In the genomic region with DNA sequence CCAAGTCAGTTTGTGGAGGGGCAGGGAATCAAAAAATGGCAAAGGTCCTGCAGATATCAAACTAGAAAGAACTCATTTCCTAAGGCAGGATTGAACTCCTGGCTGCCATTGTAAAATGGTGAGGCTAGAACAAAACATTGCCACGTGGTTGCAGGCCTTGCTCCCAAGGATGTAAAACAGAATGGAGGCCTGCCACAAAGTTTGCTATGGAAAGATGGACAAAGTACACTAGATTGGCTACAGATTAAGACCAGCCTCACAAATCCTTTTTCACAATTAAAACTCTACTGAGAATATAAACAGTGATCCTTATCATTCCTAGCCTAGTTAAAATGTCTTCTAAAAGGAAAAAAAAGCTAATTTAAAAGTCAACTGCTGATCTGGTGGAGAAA, we compare ENCODE assay signal across 17 cellular contexts. TPM values are rescaled to one million over a fixed set of nuclear protein-coding genes. Genes with fewer than 3 reads are reported as not detected.
DNase-seq lines count a peak whose midpoint lies in the region; ATAC-seq and TF ChIP-seq lines count a peak whose summit lies in the region.
"Had no signal": no experiment of that assay in that cellular context is flagged by ENCODE, and none has a peak within 500 bp of the region (broad histone marks: within the 10 kb centered on the region; RNA-seq: fewer than 3 reads in every experiment).

No MANE protein-coding gene starts in this region.

- H3K9me3 Mint-ChIP-seq in activated naive CD4-positive, alpha-beta T cell treated with anti-CD3 and anti-CD28 coated beads, Interleukin-2, amount 50 U/mL, for 24 hours = no peaks in the 10 kb centered on the region
- H3K9me3 Mint-ChIP-seq in activated naive CD4-positive, alpha-beta T cell treated with anti-CD3 and anti-CD28 coated beads, Interleukin-2, amount 10 ng/mL, durations not matched to agents 7 days and 5 days = peaks cover 15% of the 10 kb centered on the region
- peaks cover 0 to 44% (median 28%) of the 10 kb centered on the region in 7 donors for H3K9me3 Mint-ChIP-seq in naive B cell

- TF ChIP-seq POLR2A in tibial nerve (IDR thresholded peaks at IDR 0.05) = no peak

- WGBS in tibial nerve, 2 donors = 60 to 69% methylated on average over 1 of the region's 1 CpG

- peaks cover 17% of the 10 kb centered on the region; the same call in 1 of the 2 replicates for H3K79me2 ChIP-seq in OCI-LY3 (ENCODE audit: low read length)

- DNase-seq in activated naive CD4-positive, alpha-beta T cell treated with anti-CD3 and anti-CD28 coated beads, Interleukin-2, amount 10 ng/mL, durations not matched to agents 7 days and 5 days = no peak
- DNase-seq in naive B cell = no peak
- DNase-seq in tibial nerve (ENCODE audit: low spot score in 2 of 2) = no peak
- DNase-seq in DMS79 treated with DMSO at 0.1 percent for 48 hours (lab: John Stamatoyannopoulos, UW) = no peak
- DNase-seq in HuH-7 (ENCODE audit: low spot score) = no peak
- DNase-seq in superior temporal gyrus (ENCODE audit: extremely low spot score) = no peak
- DNase-seq: activated naive CD4-positive, alpha-beta T cell treated with anti-CD3 and anti-CD28 coated beads, Interleukin-2, amount 50 U/mL, for 16 hours; CD8-positive, alpha-beta memory T cell; effector memory CD4-positive, alpha-beta T cell; mammary epithelial cell; NCI-H187; NCI-H510A treated with DMSO at 0.1 percent for 48 hours; PC-9; stimulated activated CD4-positive, alpha-beta T cell treated with anti-CD3 and anti-CD28 coated beads, Interleukin-4, amount 100 ng/mL, for 24 hours; T-helper 1 cell had no signal

- peak overlapping the region; percentile 35; the same call in 1 of the 2 replicates for H2AFZ ChIP-seq in OCI-LY3 (ENCODE audit: low read depth, low read length)
- H2AFZ ChIP-seq: PC-9 had no signal

- ATAC-seq in naive B cell (ENCODE audit: low read depth in 2 of 2) = no peak

- H3K4me3 ChIP-seq in OCI-LY3 (ENCODE audit: low read length) (peak overlapping the region; percentile 78), tibial nerve (peak overlapping the region in 1 of 4 donors; percentile 14)
- H3K4me3 ChIP-seq: PC-9 had no signal

- no peak for TF ChIP-seq CTCF in OCI-LY3 (IDR thresholded peaks at IDR 0.05; ENCODE audit: low read depth, low read length)
- TF ChIP-seq CTCF in tibial nerve (IDR thresholded peaks at IDR 0.05) = no peak

- no peak for TF ChIP-seq EP300 in tibial nerve (IDR thresholded peaks at IDR 0.05)

- H3K9ac ChIP-seq in OCI-LY3 (ENCODE audit: low read length) = peak overlapping the region; percentile 87

- peaks cover 49% of the 10 kb centered on the region for H3K4me1 ChIP-seq in OCI-LY3 (ENCODE audit: low read length)
- peaks cover 0 to 22% (median 4%) of the 10 kb centered on the region in 4 donors for H3K4me1 ChIP-seq in tibial nerve

- no peaks in the 10 kb centered on the region for H3K27me3 Mint-ChIP-seq in activated naive CD4-positive, alpha-beta T cell treated with anti-CD3 and anti-CD28 coated beads, Interleukin-2, amount 50 U/mL, for 24 hours
- H3K27me3 Mint-ChIP-seq in activated naive CD4-positive, alpha-beta T cell treated with anti-CD3 and anti-CD28 coated beads, Interleukin-2, amount 10 ng/mL, durations not matched to agents 7 days and 5 days = no peaks in the 10 kb centered on the region
- H3K27me3 Mint-ChIP-seq in naive B cell = no peaks in the 10 kb centered on the region
- H3K27me3 Mint-ChIP-seq: CD8-positive, alpha-beta memory T cell had no signal

- H4K20me1 ChIP-seq in OCI-LY3 (ENCODE audit: insufficient read depth, low read length) = no peaks in the 10 kb centered on the region

- H3K36me3 Mint-ChIP-seq in activated naive CD4-positive, alpha-beta T cell treated with anti-CD3 and anti-CD28 coated beads, Interleukin-2, amount 50 U/mL, for 24 hours = peaks cover 30% of the 10 kb centered on the region
- peaks cover 26% of the 10 kb centered on the region for H3K36me3 Mint-ChIP-seq in activated naive CD4-positive, alpha-beta T cell treated with anti-CD3 and anti-CD28 coated beads, Interleukin-2, amount 10 ng/mL, durations not matched to agents 7 days and 5 days
- peaks cover 5 to 6% of the 10 kb centered on the region in 2 donors for H3K36me3 Mint-ChIP-seq in naive B cell

- no peaks in the 10 kb centered on the region for H3K36me3 ChIP-seq in OCI-LY3 (replicated peaks; ENCODE audit: low read depth, low read length)
- peaks cover 0 to 33% (median 0%) of the 10 kb centered on the region in 3 donors for H3K36me3 ChIP-seq in tibial nerve

- H3K27me3 ChIP-seq in OCI-LY3 (ENCODE audit: low read depth, low read length) (no peaks in the 10 kb centered on the region), tibial nerve (no peaks in the 10 kb centered on the region)

- H3K27ac ChIP-seq in OCI-LY3 (ENCODE audit: low read length) = peak overlapping the region; percentile 98
- H3K27ac ChIP-seq in tibial nerve = peak overlapping the region; percentile 47 to 89 (median 72)
- H3K27ac ChIP-seq: PC-9 had no signal

- peaks cover 62% of the 10 kb centered on the region for H3K4me1 Mint-ChIP-seq in activated naive CD4-positive, alpha-beta T cell treated with anti-CD3 and anti-CD28 coated beads, Interleukin-2, amount 50 U/mL, for 24 hours
- peaks cover 22% of the 10 kb centered on the region for H3K4me1 Mint-ChIP-seq in activated naive CD4-positive, alpha-beta T cell treated with anti-CD3 and anti-CD28 coated beads, Interleukin-2, amount 10 ng/mL, durations not matched to agents 7 days and 5 days
- H3K4me1 Mint-ChIP-seq in naive B cell = peaks cover 20 to 58% (median 22%) of the 10 kb centered on the region in 3 donors

- peak overlapping the region; percentile 68 for H3K27ac Mint-ChIP-seq in activated naive CD4-positive, alpha-beta T cell treated with anti-CD3 and anti-CD28 coated beads, Interleukin-2, amount 50 U/mL, for 24 hours
- no peak overlapping the region for H3K27ac Mint-ChIP-seq in activated naive CD4-positive, alpha-beta T cell treated with anti-CD3 and anti-CD28 coated beads, Interleukin-2, amount 10 ng/mL, durations not matched to agents 7 days and 5 days
- peak overlapping the region; percentile 82 to 99 (median 94) for H3K27ac Mint-ChIP-seq in naive B cell

- H3K4me3 Mint-ChIP-seq in activated naive CD4-positive, alpha-beta T cell treated with anti-CD3 and anti-CD28 coated beads, Interleukin-2, amount 50 U/mL, for 24 hours = no peak overlapping the region
- H3K4me3 Mint-ChIP-seq in activated naive CD4-positive, alpha-beta T cell treated with anti-CD3 and anti-CD28 coated beads, Interleukin-2, amount 10 ng/mL, durations not matched to agents 7 days and 5 days = no peak overlapping the region
- peak overlapping the region; percentile 81 to 98 (median 93) for H3K4me3 Mint-ChIP-seq in naive B cell
- H3K4me3 Mint-ChIP-seq: CD8-positive, alpha-beta memory T cell had no signal

- CTCF ChIA-PET in activated naive CD4-positive, alpha-beta T cell treated with anti-CD3 and anti-CD28 coated beads, Interleukin-2, amount 10 ng/mL, durations not matched to agents 7 days and 5 days (lab: Charles Lee) = no interaction called here

- peak overlapping the region; percentile 99 for H3K4me2 ChIP-seq in OCI-LY3 (ENCODE audit: low read length)
- H3K4me2 ChIP-seq: PC-9 had no signal

- H3K9me3 ChIP-seq in OCI-LY3 (ENCODE audit: insufficient read depth, low read length) (no peaks in the 10 kb centered on the region), tibial nerve (peaks cover 0 to 50% (median 14%) of the 10 kb centered on the region in 4 donors)

RNA-seq across cellular contexts. Expression of gene PHKB, which starts 30.9 kb away (rescaled TPM):
- polyA plus RNA-seq in naive B cell (ENCODE audit: low read depth in 6 of 6) = 10 to 100 TPM; 47.0 to 67.9 (median 56.1) TPM
- 10 to 100 TPM; 80.1 to 93.7 (median 82.4) TPM for total RNA-seq in tibial nerve

RNA-seq across cellular contexts. Expression of gene ITFG1, which starts 31.2 kb away (rescaled TPM):
- polyA plus RNA-seq in naive B cell (ENCODE audit: low read depth in 6 of 6) = 10 to 100 TPM; 18.6 to 39.0 (median 28.5) TPM
- total RNA-seq in tibial nerve = 10 to 100 TPM; 36.6 to 52.1 (median 40.9) TPM

Comparison
In these comparisons a context has a peak if more than half of its experiments do, and no peak if none do; other contexts are left out.
1. H3K4me3 Mint-ChIP-seq: peak in naive B cell (8 of 8); none in activated naive CD4-positive, alpha-beta T cell treated with anti-CD3 and anti-CD28 coated beads, Interleukin-2, amount 50 U/mL, for 24 hours (single experiment) and activated naive CD4-positive, alpha-beta T cell treated with anti-CD3 and anti-CD28 coated beads, Interleukin-2, amount 10 ng/mL, durations not matched to agents 7 days and 5 days (single experiment).